ENCODE assay signal across 1 cellular context in genomic region chr22:40216041-40216756, GRCh38.
TF ChIP-seq lines count a peak whose summit lies in the region.

No MANE protein-coding gene starts in this region.

TF ChIP-seq in SK-N-SH treated with all-trans-retinoic acid at 6 μM for 48 hours, 23 proteins besides CTCF, POLR2A, EP300 and RAD21 (continued from another document):
- no peak for TF ChIP-seq POU6F1 (CRISPR knock-in tag; IDR thresholded peaks at IDR 0.05; ENCODE audit: borderline replicate concordance, low read depth)
